In genomic region chr2:68765739-68766377, GRCh38 we compare ENCODE assay signal across 9 cellular contexts. TPM values are rescaled to one million over a fixed set of nuclear protein-coding genes. Genes with fewer than 3 reads are reported as not detected.
DNase-seq lines count a peak whose midpoint lies in the region; ATAC-seq and TF ChIP-seq lines count a peak whose summit lies in the region.
"Had no signal": no experiment of that assay in that cellular context is flagged by ENCODE, and none has a peak within 500 bp of the region (broad histone marks: within the 10 kb centered on the region; RNA-seq: fewer than 3 reads in every experiment).

No MANE protein-coding gene starts in this region.

- in situ Hi-C loops in GM13977 (cut with MboI; ENCODE audit: low pct_unique_long_range_greater_than_20kb, low sequenced_read_pairs, unreplicated experiment) = no loop called here

- H3K4me3 Mint-ChIP-seq in T-cell = peak overlapping the region; percentile 73 to 78 (median 76)

- no peaks in the 10 kb centered on the region for H3K9me3 Mint-ChIP-seq in T-cell

- peaks cover 97 to 100% (median 98%) of the 10 kb centered on the region in 3 donors for H3K4me1 Mint-ChIP-seq in T-cell

- no peaks in the 10 kb centered on the region for H3K27me3 Mint-ChIP-seq in T-cell

- no peak for TF ChIP-seq CTCF in GM13977 (IDR thresholded peaks at IDR 0.05; ENCODE audit: extremely low read depth, insufficient read depth, missing control alignments)

- ATAC-seq in GM18867 (IDR thresholded peaks at IDR 0.05; ENCODE audit: unreplicated experiment) (peak; percentile 3), T-cell (replicated peaks in 1 of 4) (peak in 2 of 4 experiments; percentile 0 to 7)

- DNase-seq in A172 (ENCODE audit: low spot score) = peak; percentile 37
- DNase-seq in T-cell = no peak
- DNase-seq in glomerular visceral epithelial cell (ENCODE audit: extremely low spot score) = peak; percentile 1
- DNase-seq in stimulated activated CD4-positive, alpha-beta T cell treated with anti-CD3 and anti-CD28 coated beads, Interleukin-4, amount 100 ng/mL, for 4 hours = no peak
- DNase-seq in GM13977 (ENCODE audit: low spot score) = no peak
- no peak for DNase-seq in NCI-H1105 (lab: John Stamatoyannopoulos, UW)
- DNase-seq in activated effector memory CD4-positive, alpha-beta T cell treated with anti-CD3 and anti-CD28 coated beads, Interleukin-2, amount 50 U/mL, for 16 hours = no peak
- DNase-seq: NCI-H2107 had no signal

- POLR2A ChIA-PET in T-cell (lab: Charles Lee) = interaction anchor here (0.8 to 1.3 kb wide), 5 partner anchors 10 to 14 kb away, joined by 3 to 6 read pairs (median 4); no protein-coding TSS in a partner anchor

- CTCF ChIA-PET in T-cell (lab: Charles Lee) = interaction anchor here (0.7 to 1.2 kb wide), 16 partner anchors 8 to 301 kb away, joined by 3 to 17 read pairs (median 4); partner anchors contain the start of genes APLF (in 1 of the 2) and FBXO48 (in 1 of the 2)

- peak overlapping the region; percentile 99 for H3K27ac Mint-ChIP-seq in T-cell

- peaks cover 4% of the 10 kb centered on the region for H3K36me3 Mint-ChIP-seq in T-cell

RNA-seq across cellular contexts. Expression of gene ARHGAP25, which starts 31.2 kb away (rescaled TPM):
- not detected in 2 replicates for total RNA-seq in A172 (2014; rRNA removed; shearing (Covaris generic))
- 100 to 1,000 TPM; 103 to 134 (median 123) TPM for total RNA-seq in T-cell

Comparison
In these comparisons a context has a peak if more than half of its experiments do, and no peak if none do; other contexts are left out.
1. DNase-seq: peak in A172 (single experiment) and glomerular visceral epithelial cell (single experiment); none in T-cell (0 of 34), stimulated activated CD4-positive, alpha-beta T cell treated with anti-CD3 and anti-CD28 coated beads, Interleukin-4, amount 100 ng/mL, for 4 hours (0 of 2), GM13977 (single experiment), NCI-H1105 (single experiment) and activated effector memory CD4-positive, alpha-beta T cell treated with anti-CD3 and anti-CD28 coated beads, Interleukin-2, amount 50 U/mL, for 16 hours (single experiment).
2. RNA of gene ARHGAP25, which starts 31.2 kb away (total RNA-seq): 103 to 134 TPM in T-cell; not detected in A172; every median in the first group is over 100 times any median in the second.